9 cellular contexts compared by ENCODE assay signal in the genomic region with DNA sequence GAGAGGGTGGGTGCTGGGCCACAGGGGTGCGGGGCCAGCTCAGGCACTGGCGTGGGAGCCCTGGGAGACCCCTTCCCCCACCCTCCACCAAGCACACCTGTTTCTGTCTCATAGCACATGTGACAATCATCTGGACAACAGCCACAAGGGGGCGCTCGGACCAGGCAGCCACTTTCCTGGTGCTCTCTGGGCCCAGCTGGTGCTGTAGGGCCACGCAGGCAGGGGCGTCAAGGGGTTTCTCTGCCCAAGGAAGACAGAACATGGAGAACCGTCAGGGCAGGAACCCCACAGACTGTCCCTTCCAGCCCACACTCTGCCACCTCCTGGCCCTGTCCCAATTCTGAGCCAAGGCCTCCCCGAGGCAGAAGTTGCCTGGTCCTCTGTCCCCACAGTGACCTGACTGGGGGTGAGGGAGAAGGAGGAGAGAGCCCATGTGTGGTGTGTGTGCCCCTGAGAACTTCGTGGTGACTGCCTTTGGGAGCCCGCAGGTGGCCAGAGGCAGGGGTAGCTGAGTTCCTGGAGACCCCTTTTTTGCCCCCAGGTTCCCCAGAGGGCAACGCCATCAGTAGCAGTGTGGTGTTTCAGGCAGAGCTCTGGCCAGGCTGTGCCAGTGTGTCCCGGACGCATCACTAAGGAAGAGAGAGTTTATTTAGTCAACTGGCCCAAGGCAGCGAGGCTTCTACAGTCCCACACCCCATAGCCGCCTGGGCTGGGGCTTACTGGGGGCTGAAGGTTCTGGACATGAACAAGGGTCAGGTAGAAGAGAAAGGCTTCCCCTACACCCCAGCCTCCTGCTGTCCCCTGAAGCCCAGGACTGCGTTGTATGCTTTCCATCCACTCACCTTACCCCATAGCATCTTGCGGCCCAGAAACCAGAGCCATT. TPM values are rescaled to one million over a fixed set of nuclear protein-coding genes. Genes with fewer than 3 reads are reported as not detected.
DNase-seq lines count a peak whose midpoint lies in the region; ATAC-seq lines count a peak whose summit lies in the region.
"Had no signal": no experiment of that assay in that cellular context is flagged by ENCODE, and none has a peak within 500 bp of the region (broad histone marks: within the 10 kb centered on the region; RNA-seq: fewer than 3 reads in every experiment).

No MANE protein-coding gene starts in this region.

- H3K9me3 Mint-ChIP-seq in activated CD4-positive, alpha-beta memory T cell treated with anti-CD3 and anti-CD28 coated beads for 36 hours, result no peaks in the 10 kb centered on the region
- H3K9me3 Mint-ChIP-seq: dendritic cell treated with granulocyte-macrophage colony-stimulating factor and Interleukin-4, amounts not matched to agents 40 ng/mL and 50 ng/mL, for 4 days had no signal

- no peaks in the 10 kb centered on the region for H3K27me3 Mint-ChIP-seq in activated CD4-positive, alpha-beta memory T cell treated with anti-CD3 and anti-CD28 coated beads for 36 hours

- CTCF ChIA-PET in activated CD4-positive, alpha-beta memory T cell treated with anti-CD3 and anti-CD28 coated beads for 36 hours (lab: Charles Lee), result interaction anchor here (0.6 to 8.5 kb wide), 15 partner anchors 12 to 246 kb away, joined by 3 to 96 read pairs (median 4); partner anchors contain the start of gene NDRG4

- POLR2A ChIA-PET in activated CD4-positive, alpha-beta memory T cell treated with anti-CD3 and anti-CD28 coated beads for 36 hours (lab: Charles Lee), result no interaction called here

- ATAC-seq in HG02870 (IDR thresholded peaks at IDR 0.05; ENCODE audit: unreplicated experiment), result peak; percentile 40
- ATAC-seq in HG03439 (IDR thresholded peaks at IDR 0.05; ENCODE audit: unreplicated experiment), result no peak

- peaks cover 27% of the 10 kb centered on the region for H3K4me1 Mint-ChIP-seq in activated CD4-positive, alpha-beta memory T cell treated with anti-CD3 and anti-CD28 coated beads for 36 hours (ENCODE audit: low read depth)

- DNase-seq in EL, result peak; percentile 55
- DNase-seq in NCI-H82 (lab: John Stamatoyannopoulos, UW), result peak; percentile 88
- peak; percentile 89 for DNase-seq in activated CD4-positive, alpha-beta memory T cell treated with anti-CD3 and anti-CD28 coated beads for 36 hours
- DNase-seq in ecto neural progenitor cell (ENCODE audit: low spot score), result peak; percentile 89
- DNase-seq in mesenteric fat pad (ENCODE audit: low spot score), result peak; percentile 93
- DNase-seq in stimulated activated CD8-positive, alpha-beta memory T cell treated with anti-CD3 and anti-CD28 coated beads, Interleukin-4, amount 100 ng/mL, for 4 hours (ENCODE audit: low read depth in 2 of 2, low spot score in 1 of 2), result peak; percentile 60 to 81

- H3K27ac Mint-ChIP-seq in activated CD4-positive, alpha-beta memory T cell treated with anti-CD3 and anti-CD28 coated beads for 36 hours, result no peak overlapping the region
- H3K27ac Mint-ChIP-seq: dendritic cell treated with granulocyte-macrophage colony-stimulating factor and Interleukin-4, amounts not matched to agents 40 ng/mL and 50 ng/mL, for 4 days had no signal

- no peak overlapping the region for H3K4me3 Mint-ChIP-seq in activated CD4-positive, alpha-beta memory T cell treated with anti-CD3 and anti-CD28 coated beads for 36 hours
- H3K4me3 Mint-ChIP-seq: dendritic cell treated with granulocyte-macrophage colony-stimulating factor and Interleukin-4, amounts not matched to agents 40 ng/mL and 50 ng/mL, for 4 days had no signal

- H3K36me3 Mint-ChIP-seq in activated CD4-positive, alpha-beta memory T cell treated with anti-CD3 and anti-CD28 coated beads for 36 hours, result peaks cover 2% of the 10 kb centered on the region

- intact Hi-C loops in activated CD4-positive, alpha-beta memory T cell treated with anti-CD3 and anti-CD28 coated beads for 36 hours (cut with micrococcal nuclease), result loop anchor here (1.0 kb wide), 2 partner anchors 149 to 244 kb away; no protein-coding TSS in a partner anchor

RNA-seq across cellular contexts. Expression of gene SETD6, which starts 3.1 kb away (rescaled TPM):
- total RNA-seq in activated CD4-positive, alpha-beta memory T cell treated with anti-CD3 and anti-CD28 coated beads for 36 hours, result 10 to 100 TPM; 12.9 to 14.5 TPM
- 12.3 TPM for total RNA-seq in mesenteric fat pad

RNA-seq across cellular contexts. Expression of gene NDRG4, which starts 12.2 kb away (rescaled TPM):
- 1 to 10 TPM; 1.3 to 1.6 TPM for total RNA-seq in activated CD4-positive, alpha-beta memory T cell treated with anti-CD3 and anti-CD28 coated beads for 36 hours
- 2.8 TPM for total RNA-seq in mesenteric fat pad
